8 cellular contexts compared by ENCODE assay signal in genomic region chr1:109618614-109619404, GRCh38. TPM values are rescaled to one million over a fixed set of nuclear protein-coding genes. Genes with fewer than 3 reads are reported as not detected.
A peak's percentile ranks its signal among the peaks of the same experiment; 100 is the strongest.
DNase-seq lines count a peak whose midpoint lies in the region; ATAC-seq, FAIRE-seq and TF ChIP-seq lines count a peak whose summit lies in the region.

No MANE protein-coding gene starts in this region.

- H3K27ac ChIP-seq in A549 (peak overlapping the region; percentile 93 to 98), HL-60 (replicated peaks) (peak overlapping the region; percentile 90)

- FAIRE-seq in A549 (lab: Jason Lieb, UNC): no peak

- TF ChIP-seq POLR2A in A549 (IDR thresholded peaks at IDR 0.05; ENCODE audit: low read length): no peak

- intact Hi-C loops in mucosa of descending colon (cut with DNase I, micrococcal nuclease): no loop called here

- TF ChIP-seq CTCF in A549 (IDR thresholded peaks at IDR 0.05) (no peak), HL-60 (IDR thresholded peaks at IDR 0.05; ENCODE audit: insufficient read depth, low read length) (no peak), brain (conservative IDR thresholded peaks at IDR 0.05) (no peak), mucosa of descending colon (IDR thresholded peaks at IDR 0.05) (no peak)

- no peaks in the 10 kb centered on the region for H3K27me3 ChIP-seq in HL-60 (ENCODE audit: insufficient read depth, poor library complexity, severe bottlenecking)

- no peaks in the 10 kb centered on the region for H3K9me3 Mint-ChIP-seq in brain

- no peaks in the 10 kb centered on the region for H3K36me3 ChIP-seq in mucosa of descending colon (ENCODE audit: low read depth)

- H3K4me1 ChIP-seq in A549 (peaks cover 31% of the 10 kb centered on the region), mucosa of descending colon (ENCODE audit: low read depth) (peaks cover 21% of the 10 kb centered on the region)

- WGBS in A549 (ENCODE audit: missing lambda C conversion rate): 62% methylated on average over 5 of the region's 5 CpGs

- no peaks in the 10 kb centered on the region for H3K9me3 ChIP-seq in A549
- no peaks in the 10 kb centered on the region for H3K9me3 ChIP-seq in mucosa of descending colon

- peak overlapping the region; percentile 91 to 99 (median 98) for H3K27ac Mint-ChIP-seq in brain

- ATAC-seq in A549 (no peak), mucosa of descending colon (peak; percentile 13), GM21381 (IDR thresholded peaks at IDR 0.05; ENCODE audit: unreplicated experiment) (no peak)

- POLR2A ChIA-PET in A549 (lab: Yijun Ruan, JAX): interaction anchor here (2.2 kb wide), 1 partner anchor 70 kb away, joined by 27 read pairs; the partner anchor contains the start of gene GNAI3

- no peak for TF ChIP-seq RAD21 in A549 (conservative IDR thresholded peaks at IDR 0.05 in 1 of 2, IDR thresholded peaks at IDR 0.05 in 1 of 2)

- CTCF ChIA-PET in A549 (lab: Yijun Ruan, JAX): interaction anchor here (0.6 to 1.1 kb wide), 3 partner anchors 13 to 20 kb away, joined by 3 to 4 read pairs (median 3); no protein-coding TSS in a partner anchor

- TF ChIP-seq EP300 in A549 (IDR thresholded peaks at IDR 0.05): no peak

- no peaks in the 10 kb centered on the region for H3K36me3 Mint-ChIP-seq in brain

- H3K4me3 Mint-ChIP-seq in brain: peak overlapping the region; percentile 93 to 100 (median 96)

- H3K4me3 ChIP-seq in A549 (peak overlapping the region; percentile 90), HL-60 (replicated peaks; ENCODE audit: insufficient read depth, low read length) (peak overlapping the region; percentile 94), mucosa of descending colon (no peak overlapping the region)

- H3K4me1 Mint-ChIP-seq in brain: peaks cover 56% of the 10 kb centered on the region

- H3K27me3 Mint-ChIP-seq in brain: peaks cover 17% of the 10 kb centered on the region

- DNase-seq in A549 (ENCODE audit: low read depth in 1 of 2, low spot score in 1 of 2) (no peak), HL-60 (ENCODE audit: low read depth in 1 of 2, low spot score in 1 of 2) (no peak), mucosa of descending colon (no peak), occipital lobe (lab: John Stamatoyannopoulos, UW) (no peak), NCI-H1048 (lab: John Stamatoyannopoulos, UW) (no peak), EL (no peak)

- H3K4me2 ChIP-seq in A549: peak overlapping the region; percentile 89

TF ChIP-seq in A549, 52 proteins besides CTCF, POLR2A, EP300 and RAD21:
- TF ChIP-seq ZSCAN20 (CRISPR knock-in tag; IDR thresholded peaks at IDR 0.05) (no peak), HDAC2 (IDR thresholded peaks at IDR 0.05) (no peak), FOSB (CRISPR knock-in tag; IDR thresholded peaks at IDR 0.05) (no peak), NPAS2 (CRISPR knock-in tag; IDR thresholded peaks at IDR 0.05; ENCODE audit: borderline replicate concordance) (no peak), HEYL (CRISPR knock-in tag; IDR thresholded peaks at IDR 0.05) (no peak), MAZ (IDR thresholded peaks at IDR 0.05; ENCODE audit: borderline replicate concordance, low read depth, low read length) (no peak), EHF (CRISPR knock-in tag; IDR thresholded peaks at IDR 0.05) (no peak), GATA3 (IDR thresholded peaks at IDR 0.05; ENCODE audit: borderline replicate concordance) (no peak), NR3C1 (IDR thresholded peaks at IDR 0.05) (no peak), SMC3 (IDR thresholded peaks at IDR 0.05) (no peak), ESRRA (IDR thresholded peaks at IDR 0.05; ENCODE audit: borderline replicate concordance, low read length) (no peak), RARB (CRISPR knock-in tag; IDR thresholded peaks at IDR 0.05) (no peak), CHD4 (IDR thresholded peaks at IDR 0.05; ENCODE audit: borderline replicate concordance) (no peak), FOXS1 (CRISPR knock-in tag; IDR thresholded peaks at IDR 0.05) (no peak)
- TF ChIP-seq, protein P1, sequence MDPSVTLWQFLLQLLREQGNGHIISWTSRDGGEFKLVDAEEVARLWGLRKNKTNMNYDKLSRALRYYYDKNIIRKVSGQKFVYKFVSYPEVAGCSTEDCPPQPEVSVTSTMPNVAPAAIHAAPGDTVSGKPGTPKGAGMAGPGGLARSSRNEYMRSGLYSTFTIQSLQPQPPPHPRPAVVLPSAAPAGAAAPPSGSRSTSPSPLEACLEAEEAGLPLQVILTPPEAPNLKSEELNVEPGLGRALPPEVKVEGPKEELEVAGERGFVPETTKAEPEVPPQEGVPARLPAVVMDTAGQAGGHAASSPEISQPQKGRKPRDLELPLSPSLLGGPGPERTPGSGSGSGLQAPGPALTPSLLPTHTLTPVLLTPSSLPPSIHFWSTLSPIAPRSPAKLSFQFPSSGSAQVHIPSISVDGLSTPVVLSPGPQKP (IDR thresholded peaks at IDR 0.05; ENCODE audit: low read depth, low read length): no peak

RNA-seq across cellular contexts. Expression of gene GNAT2, which starts 0.6 kb away (rescaled TPM):
- polyA plus RNA-seq in A549 (2011; rRNA removed) (0.16 and 0.20 TPM in 2 replicates), A549 (2017; fragmentation: RNase III; extraction: RNeasy Plus Mini Kit Qiagen cat#74134 plus additional on column Dnase treatment) (0.25 TPM in 1 of 3 replicates, not detected in the others), brain (ENCODE audit: insufficient read depth, low read depth, low replicate concordance) (not detected)
- polyA plus RNA-seq in A549 (2012; cell fraction: cytosol; rRNA removed): 0.09 and 0.13 TPM in 2 replicates
- not detected in 2 replicates for polyA plus RNA-seq in A549 (2012; cell fraction: nucleus; rRNA removed)
- 0.29 and 0.74 TPM in 2 replicates for polyA minus RNA-seq in A549 (2011; rRNA and poly(A)+ RNA removed)
- total RNA-seq in mucosa of descending colon (not detected), occipital lobe (not detected)

RNA-seq across cellular contexts. Expression of gene AMPD2, which starts 0.8 kb away (rescaled TPM):
- polyA plus RNA-seq in A549 (2011; rRNA removed) (19.3 and 31.5 TPM in 2 replicates), A549 (2017; fragmentation: RNase III; extraction: RNeasy Plus Mini Kit Qiagen cat#74134 plus additional on column Dnase treatment) (39.4 to 51.7 TPM (median 47.2 TPM) in 3 replicates), brain (ENCODE audit: insufficient read depth, low read depth, low replicate concordance) (140 TPM)
- polyA plus RNA-seq in A549 (2012; cell fraction: cytosol; rRNA removed): 29.0 and 34.3 TPM in 2 replicates
- 203 and 228 TPM in 2 replicates for polyA plus RNA-seq in A549 (2012; cell fraction: nucleus; rRNA removed)
- 44.2 and 55.3 TPM in 2 replicates for polyA minus RNA-seq in A549 (2011; rRNA and poly(A)+ RNA removed)
- total RNA-seq in mucosa of descending colon (10 to 100 TPM; 35.6 to 47.4 (median 40.9) TPM), occipital lobe (49.4 TPM)

RNA-seq across cellular contexts. Expression of gene GSTM4, which starts 37.1 kb away (rescaled TPM):
- polyA plus RNA-seq in A549 (2011; rRNA removed) (17.2 and 21.7 TPM in 2 replicates), A549 (2017; fragmentation: RNase III; extraction: RNeasy Plus Mini Kit Qiagen cat#74134 plus additional on column Dnase treatment) (13.0 to 14.3 TPM (median 13.6 TPM) in 3 replicates), brain (ENCODE audit: insufficient read depth, low read depth, low replicate concordance) (65.2 TPM)
- 15.3 and 15.8 TPM in 2 replicates for polyA plus RNA-seq in A549 (2012; cell fraction: cytosol; rRNA removed)
- polyA plus RNA-seq in A549 (2012; cell fraction: nucleus; rRNA removed): 16.9 and 17.9 TPM in 2 replicates
- polyA minus RNA-seq in A549 (2011; rRNA and poly(A)+ RNA removed): 10.2 and 16.7 TPM in 2 replicates
- total RNA-seq in mucosa of descending colon (10 to 100 TPM; 63.4 to 96.3 (median 74.2) TPM), occipital lobe (4.7 TPM)

RNA-seq across cellular contexts. Expression of gene GSTM2, which starts 49.0 kb away (rescaled TPM):
- 4.8 and 6.0 TPM in 2 replicates for polyA plus RNA-seq in A549 (2011; rRNA removed)
- polyA plus RNA-seq in A549 (2012; cell fraction: cytosol; rRNA removed): 5.0 and 6.5 TPM in 2 replicates
- 20.1 and 25.5 TPM in 2 replicates for polyA plus RNA-seq in A549 (2012; cell fraction: nucleus; rRNA removed)
- 5.3 to 7.2 TPM (median 6.5 TPM) in 3 replicates for polyA plus RNA-seq in A549 (2017; fragmentation: RNase III; extraction: RNeasy Plus Mini Kit Qiagen cat#74134 plus additional on column Dnase treatment)
- polyA minus RNA-seq in A549 (2011; rRNA and poly(A)+ RNA removed): 3.4 and 4.5 TPM in 2 replicates
- 63.2 TPM for polyA plus RNA-seq in brain (ENCODE audit: insufficient read depth, low read depth, low replicate concordance)
- total RNA-seq in mucosa of descending colon: 10 to 100 TPM; 23.8 to 87.7 (median 41.0) TPM
- 9.2 TPM for total RNA-seq in occipital lobe

Comparison
In these comparisons a context has a peak if more than half of its experiments do, and no peak if none do; other contexts are left out.
1. RNA of gene GSTM4, which starts 37.1 kb away (total RNA-seq): 63.4 to 96.3 TPM in mucosa of descending colon; 4.7 TPM in occipital lobe (single experiment); every median in the first group is over 10 times any median in the second.